In genomic region chr1:27523666-27524020, GRCh38 we compare ENCODE assay signal across 12 cellular contexts. TPM values are rescaled to one million over a fixed set of nuclear protein-coding genes. Genes with fewer than 3 reads are reported as not detected.
DNase-seq lines count a peak whose midpoint lies in the region; ATAC-seq, FAIRE-seq and TF ChIP-seq lines count a peak whose summit lies in the region.
"Had no signal": no experiment of that assay in that cellular context is flagged by ENCODE, and none has a peak within 500 bp of the region (broad histone marks: within the 10 kb centered on the region; RNA-seq: fewer than 3 reads in every experiment).

No MANE protein-coding gene starts in this region.

- peak; percentile 29 for DNase-seq in activated CD4-positive, alpha-beta T cell treated with anti-CD3 and anti-CD28 coated beads for 36 hours
- DNase-seq in activated CD4-positive, alpha-beta T cell treated with anti-CD3 and anti-CD28 coated beads for 1 hour, result no peak
- no peak for DNase-seq in keratinocyte (ENCODE audit: low read depth, low spot score)
- DNase-seq in stimulated activated naive CD8-positive, alpha-beta T cell treated with anti-CD3 and anti-CD28 coated beads, Interleukin-15, amount 100 ng/mL, for 72 hours, result no peak
- no peak for DNase-seq in CD1c-positive myeloid dendritic cell (ENCODE audit: extremely low spot score)
- no peak for DNase-seq in A172 (ENCODE audit: low spot score)
- DNase-seq in GOT3 (lab: John Stamatoyannopoulos, UW), result no peak
- DNase-seq: brain microvascular endothelial cell, occipital lobe had no signal

- peaks cover 2% of the 10 kb centered on the region for H3K9me1 ChIP-seq in keratinocyte (ENCODE audit: control insufficient read depth, extremely low read depth, insufficient read depth, low read length)

- H3K4me1 Mint-ChIP-seq in activated CD4-positive, alpha-beta T cell treated with anti-CD3 and anti-CD28 coated beads for 36 hours, result peaks cover 68% of the 10 kb centered on the region
- H3K4me1 Mint-ChIP-seq in activated T-helper 17 cell treated with anti-CD3 and anti-CD28 coated beads, Interleukin-2, amount 50 U/mL, for 72 hours, result peaks cover 44% of the 10 kb centered on the region
- H3K4me1 Mint-ChIP-seq in stimulated activated naive CD8-positive, alpha-beta T cell treated with anti-CD3 and anti-CD28 coated beads, Interleukin-15, amount 100 ng/mL, for 72 hours, result peaks cover 90% of the 10 kb centered on the region

- H3K79me2 ChIP-seq in keratinocyte (ENCODE audit: control insufficient read depth, insufficient read depth, low read length), result no peaks in the 10 kb centered on the region

- H3K27ac Mint-ChIP-seq in activated CD4-positive, alpha-beta T cell treated with anti-CD3 and anti-CD28 coated beads for 36 hours, result peak overlapping the region; percentile 90
- H3K27ac Mint-ChIP-seq in activated T-helper 17 cell treated with anti-CD3 and anti-CD28 coated beads, Interleukin-2, amount 50 U/mL, for 72 hours, result peak overlapping the region; percentile 92
- peak overlapping the region; percentile 35 to 96 for H3K27ac Mint-ChIP-seq in stimulated activated naive CD8-positive, alpha-beta T cell treated with anti-CD3 and anti-CD28 coated beads, Interleukin-15, amount 100 ng/mL, for 72 hours

- H3K36me3 Mint-ChIP-seq in activated CD4-positive, alpha-beta T cell treated with anti-CD3 and anti-CD28 coated beads for 36 hours (ENCODE audit: low read depth), result peaks cover 6% of the 10 kb centered on the region
- peaks cover 35% of the 10 kb centered on the region for H3K36me3 Mint-ChIP-seq in activated T-helper 17 cell treated with anti-CD3 and anti-CD28 coated beads, Interleukin-2, amount 50 U/mL, for 72 hours (ENCODE audit: low read depth)

- CTCF ChIA-PET in activated CD4-positive, alpha-beta T cell treated with anti-CD3 and anti-CD28 coated beads for 36 hours (lab: Charles Lee), result interaction anchor here (0.5 to 2.5 kb wide), 15 partner anchors 18 to 172 kb away, joined by 3 to 16 read pairs (median 5); no protein-coding TSS in a partner anchor

- peak overlapping the region; percentile 76 for H3K9ac ChIP-seq in keratinocyte (ENCODE audit: control insufficient read depth, extremely low read depth, insufficient read depth, low read length)

- POLR2A ChIA-PET in activated CD4-positive, alpha-beta T cell treated with anti-CD3 and anti-CD28 coated beads for 36 hours (lab: Charles Lee), result interaction anchor here (0.6 to 1.6 kb wide), 3 partner anchors 34 to 80 kb away, joined by 3 to 4 read pairs (median 3); partner anchors contain the start of gene AHDC1

- H3K27me3 Mint-ChIP-seq in activated CD4-positive, alpha-beta T cell treated with anti-CD3 and anti-CD28 coated beads for 36 hours, result no peaks in the 10 kb centered on the region
- no peaks in the 10 kb centered on the region for H3K27me3 Mint-ChIP-seq in activated T-helper 17 cell treated with anti-CD3 and anti-CD28 coated beads, Interleukin-2, amount 50 U/mL, for 72 hours
- H3K27me3 Mint-ChIP-seq in stimulated activated naive CD8-positive, alpha-beta T cell treated with anti-CD3 and anti-CD28 coated beads, Interleukin-15, amount 100 ng/mL, for 72 hours, result no peaks in the 10 kb centered on the region

- no peak overlapping the region for H3K4me3 ChIP-seq in keratinocyte (ENCODE audit: control insufficient read depth in 2 of 3, extremely low read depth in 1 of 3, insufficient read depth in 2 of 3, low read depth in 1 of 3, low read length in 3 of 3)
- H3K4me3 ChIP-seq: A549 had no signal

- no peak overlapping the region for H2AFZ ChIP-seq in keratinocyte (ENCODE audit: control insufficient read depth, low read length)

- peak overlapping the region; percentile 76 for H3K27ac ChIP-seq in keratinocyte (ENCODE audit: control insufficient read depth, insufficient read depth, low read length)
- H3K27ac ChIP-seq: brain microvascular endothelial cell, VCaP had no signal

- no peaks in the 10 kb centered on the region for H3K9me3 ChIP-seq in keratinocyte (ENCODE audit: control insufficient read depth, low read depth, low read length)
- H3K9me3 ChIP-seq: A549 had no signal

- peak overlapping the region; percentile 63 for H3K4me2 ChIP-seq in keratinocyte (ENCODE audit: control insufficient read depth, extremely low read depth, insufficient read depth, low read depth, low read length)
- H3K4me2 ChIP-seq: A549 had no signal

- no peak for TF ChIP-seq CTCF in keratinocyte (optimal IDR thresholded peaks at IDR 0.05 in 1 of 3, IDR thresholded peaks at IDR 0.05 in 1 of 3, conservative IDR thresholded peaks at IDR 0.05 in 1 of 3; ENCODE audit: extremely low read depth in 1 of 3, insufficient read depth in 2 of 3, low read length in 3 of 3)

- dilution Hi-C loops in keratinocyte (cut with MboI; ENCODE audit: extremely low pct_ligation_motif_present, low sequenced_read_pairs), result no loop called here

- intact Hi-C loops in activated CD4-positive, alpha-beta T cell treated with anti-CD3 and anti-CD28 coated beads for 36 hours (cut with DNase I, micrococcal nuclease), result loop anchor here (1.0 to 5.0 kb wide), 6 partner anchors 41 to 139 kb away; partner anchors contain the start of gene AHDC1 (in 1 of the 2)

- H3K4me1 ChIP-seq in keratinocyte (ENCODE audit: control insufficient read depth, extremely low read depth, insufficient read depth, low read length), result peaks cover 87% of the 10 kb centered on the region

- H3K9me3 Mint-ChIP-seq in activated CD4-positive, alpha-beta T cell treated with anti-CD3 and anti-CD28 coated beads for 36 hours (ENCODE audit: low read depth), result no peaks in the 10 kb centered on the region
- H3K9me3 Mint-ChIP-seq in activated T-helper 17 cell treated with anti-CD3 and anti-CD28 coated beads, Interleukin-2, amount 50 U/mL, for 72 hours, result no peaks in the 10 kb centered on the region
- no peaks in the 10 kb centered on the region for H3K9me3 Mint-ChIP-seq in stimulated activated naive CD8-positive, alpha-beta T cell treated with anti-CD3 and anti-CD28 coated beads, Interleukin-15, amount 100 ng/mL, for 72 hours

- peak overlapping the region; percentile 83 for H3K4me3 Mint-ChIP-seq in activated CD4-positive, alpha-beta T cell treated with anti-CD3 and anti-CD28 coated beads for 36 hours
- H3K4me3 Mint-ChIP-seq in activated T-helper 17 cell treated with anti-CD3 and anti-CD28 coated beads, Interleukin-2, amount 50 U/mL, for 72 hours, result peak overlapping the region; percentile 95
- peak overlapping the region; percentile 80 to 82 for H3K4me3 Mint-ChIP-seq in stimulated activated naive CD8-positive, alpha-beta T cell treated with anti-CD3 and anti-CD28 coated beads, Interleukin-15, amount 100 ng/mL, for 72 hours

- no peaks in the 10 kb centered on the region for H3K36me3 ChIP-seq in keratinocyte (ENCODE audit: control insufficient read depth in 2 of 2, extremely low read depth in 1 of 2, insufficient read depth in 2 of 2, low read length in 2 of 2)
- H3K36me3 ChIP-seq: brain microvascular endothelial cell had no signal

- no peak for ATAC-seq in activated CD4-positive, alpha-beta T cell treated with anti-CD3 and anti-CD28 coated beads for 36 hours
- ATAC-seq in activated T-helper 17 cell treated with anti-CD3 and anti-CD28 coated beads, Interleukin-2, amount 50 U/mL, for 72 hours (replicated peaks), result no peak
- no peak for ATAC-seq in stimulated activated naive CD8-positive, alpha-beta T cell treated with anti-CD3 and anti-CD28 coated beads, Interleukin-15, amount 100 ng/mL, for 72 hours

- no peaks in the 10 kb centered on the region for H3K27me3 ChIP-seq in keratinocyte (ENCODE audit: control insufficient read depth, extremely low read depth, insufficient read depth, low read length)
- H3K27me3 ChIP-seq: brain microvascular endothelial cell had no signal

- no peak for FAIRE-seq in keratinocyte (lab: Jason Lieb, UNC)
- FAIRE-seq: A549 had no signal

- H4K20me1 ChIP-seq in keratinocyte (ENCODE audit: control insufficient read depth, extremely low read depth, insufficient read depth, low read length), result no peaks in the 10 kb centered on the region

RNA-seq across cellular contexts. Expression of gene WASF2, which starts 33.7 kb away (rescaled TPM):
- total RNA-seq in activated CD4-positive, alpha-beta T cell treated with anti-CD3 and anti-CD28 coated beads for 36 hours, result 100 to 1,000 TPM; 104 to 132 TPM
- total RNA-seq in activated T-helper 17 cell treated with anti-CD3 and anti-CD28 coated beads, Interleukin-2, amount 50 U/mL, for 72 hours, result 100 to 1,000 TPM in 1 of 2 donors, 10 to 100 TPM in 1; 85.7 to 125 TPM
- polyA plus RNA-seq in keratinocyte, result 31.3 to 53.8 TPM (median 42.9 TPM) in 3 replicates
- polyA plus RNA-seq in keratinocyte (2011; ENCODE audit: low read depth), result 43.3 TPM
- polyA plus RNA-seq in keratinocyte (2011; cell fraction: cytosol; rRNA removed), result 52.9 and 67.2 TPM in 2 replicates
- 50.6 and 59.2 TPM in 2 replicates for polyA plus RNA-seq in keratinocyte (2011; cell fraction: nucleus; rRNA removed)
- polyA plus RNA-seq in keratinocyte (2012; ENCODE audit: low replicate concordance), result 49.9 and 65.8 TPM in 2 replicates
- 53.1 to 145 TPM (median 57.9 TPM) in 3 replicates for polyA minus RNA-seq in keratinocyte
- polyA minus RNA-seq in keratinocyte (2011; cell fraction: cytosol; rRNA and poly(A)+ RNA removed), result 49.5 TPM
- 25.2 and 42.4 TPM in 2 replicates for polyA minus RNA-seq in keratinocyte (2011; cell fraction: nucleus; rRNA and poly(A)+ RNA removed)
- total RNA-seq in A172 (2014; rRNA removed; shearing (Covaris generic)), result 7.5 and 9.1 TPM in 2 replicates
